Comparison of ENCODE assay signal across 9 cellular contexts in genomic region chr10:15352201-15352600, GRCh38. TPM values are rescaled to one million over a fixed set of nuclear protein-coding genes. Genes with fewer than 3 reads are reported as not detected.
"Had no signal": no experiment of that assay in that cellular context is flagged by ENCODE, and none has a peak within 500 bp of the region (broad histone marks: within the 10 kb centered on the region; RNA-seq: fewer than 3 reads in every experiment).

No MANE protein-coding gene starts in this region.

- H3K9me3 Mint-ChIP-seq: GM23338, H9 had no signal

- H3K27ac Mint-ChIP-seq: GM23338, H9 had no signal

- DNase-seq: H9, HCEC 1CT, IMR-90 had no signal

- H3K4me3 ChIP-seq: GM23338, K562 had no signal

- H3K4me3 Mint-ChIP-seq: GM23338, H9 had no signal

- FAIRE-seq: H1, H54, HTR-8/SVneo, K562 had no signal

RNA-seq across cellular contexts. Expression of gene FAM171A1, which starts 18.9 kb away (rescaled TPM):
- total RNA-seq: HT-29 had no signal
